Comparison of ENCODE assay signal across 26 cellular contexts in genomic region chr2:158966321-158966720, GRCh38. TPM values are rescaled to one million over a fixed set of nuclear protein-coding genes. Genes with fewer than 3 reads are reported as not detected.
DNase-seq lines count a peak whose midpoint lies in the region; ATAC-seq, FAIRE-seq and TF ChIP-seq lines count a peak whose summit lies in the region.
"Had no signal": no experiment of that assay in that cellular context is flagged by ENCODE, and none has a peak within 500 bp of the region (broad histone marks: within the 10 kb centered on the region; RNA-seq: fewer than 3 reads in every experiment).

No MANE protein-coding gene starts in this region.

- DNase-seq in H54 (ENCODE audit: insufficient read length, low spot score) (no peak), PC-3 (no peak), fibroblast of peridontal ligament (ENCODE audit: extremely low read depth) (peak; percentile 33), neuronal stem cell (ENCODE audit: low spot score) (no peak), NCI-H510A (lab: John Stamatoyannopoulos, UW) (no peak), ovary (no peak), WTC11 (ENCODE audit: low spot score) (no peak)
- DNase-seq: activated CD4-positive, alpha-beta T cell treated with anti-CD3 and anti-CD28 coated beads for 1 hour; activated CD8-positive, alpha-beta memory T cell treated with anti-CD3 and anti-CD28 coated beads for 24 hours; activated gamma-delta T cell treated with Interleukin-2 at 50 U/mL for 16 hours; activated T-cell treated with anti-CD3 and anti-CD28 coated beads, Interleukin-2, amount 50 U/mL, for 1 hour; brain microvascular endothelial cell; effector CD4-positive, alpha-beta T cell; gastrocnemius medialis; KG1; NCI-H146; NCI-H2171; NCI-H526; nucleus accumbens; small intestine had no signal

- BruUV-seq in PC-3 (replicated peaks; lab: Mats Ljungman, UMichigan), result no TSS peak

- H3K9me3 ChIP-seq in PC-3 (ENCODE audit: low read length) (no peaks in the 10 kb centered on the region), neuronal stem cell (replicated peaks in 1 of 2; ENCODE audit: control insufficient read depth in 2 of 2, insufficient read depth in 1 of 2, low read depth in 1 of 2, low read length in 2 of 2) (no peaks in the 10 kb centered on the region), ovary (no peaks in the 10 kb centered on the region)
- H3K9me3 ChIP-seq: gastrocnemius medialis, suprapubic skin had no signal

- H3K36me3 Mint-ChIP-seq in WTC11, result no peaks in the 10 kb centered on the region

- ATAC-seq in PC-3, result no peak
- no peak for ATAC-seq in WTC11
- ATAC-seq: gastrocnemius medialis had no signal

- peak; percentile 20 for FAIRE-seq in H54 (lab: Jason Lieb, UNC)
- FAIRE-seq: GM12892, H1, HTR-8/SVneo, small intestine had no signal

- H3K23ac ChIP-seq in neuronal stem cell (ENCODE audit: low read depth, low read length, poor library complexity), result no peak overlapping the region

- H3K79me1 ChIP-seq in neuronal stem cell (ENCODE audit: low read depth, low read length), result no peaks in the 10 kb centered on the region

- H3K4ac ChIP-seq in neuronal stem cell (ENCODE audit: low read length), result no peak overlapping the region

- H3K27me3 ChIP-seq in PC-3 (ENCODE audit: low read length) (no peaks in the 10 kb centered on the region), neuronal stem cell (ENCODE audit: control insufficient read depth in 3 of 3, insufficient read depth in 3 of 3, low read depth in 1 of 3, low read length in 3 of 3) (peaks cover 0 to 21% (median 8%) of the 10 kb centered on the region in 3 experiments), ovary (no peaks in the 10 kb centered on the region)
- H3K27me3 ChIP-seq: brain microvascular endothelial cell, gastrocnemius medialis, suprapubic skin had no signal

- H3K4me2 ChIP-seq in PC-3 (ENCODE audit: low read length) (no peak overlapping the region), neuronal stem cell (ENCODE audit: insufficient read depth, low read length, poor library complexity, severe bottlenecking) (no peak overlapping the region)

- POLR2A ChIA-PET in PC-3 (lab: Charles Lee; ENCODE audit: unreplicated experiment) (no interaction called here), WTC11 (lab: Charles Lee) (no interaction called here)

- H3K4me1 ChIP-seq in PC-3 (ENCODE audit: insufficient read depth, low read length) (peaks cover 17% of the 10 kb centered on the region), neuronal stem cell (ENCODE audit: control insufficient read depth in 2 of 2, insufficient read depth in 1 of 2, low read depth in 1 of 2, low read length in 2 of 2) (peaks cover 6 to 21% of the 10 kb centered on the region in 2 donors), ovary (ENCODE audit: insufficient read depth) (peaks cover 5% of the 10 kb centered on the region)

- H2BK120ac ChIP-seq in neuronal stem cell (ENCODE audit: low read depth, low read length), result no peak overlapping the region

- H2AFZ ChIP-seq in PC-3 (ENCODE audit: low read length) (0 out of 2 replicates have a peak overlapping the region, but pooled peaks have one; percentile 98), neuronal stem cell (ENCODE audit: low read length) (peak overlapping the region; percentile 92)

- TF ChIP-seq EP300 in ovary (IDR thresholded peaks at IDR 0.05), result no peak

- H3K27ac ChIP-seq in PC-3 (ENCODE audit: low read length) (no peak overlapping the region), neuronal stem cell (replicated peaks; ENCODE audit: low read length) (no peak overlapping the region), ovary (peak overlapping the region in 1 of 2 donors; percentile 94)
- H3K27ac ChIP-seq: brain microvascular endothelial cell, C4-2B, suprapubic skin had no signal

- no peaks in the 10 kb centered on the region for H3K9me2 ChIP-seq in PC-3 (replicated peaks; ENCODE audit: low read length)

- no peak overlapping the region for H4K8ac ChIP-seq in neuronal stem cell (ENCODE audit: low read depth, low read length)

- peaks cover 27% of the 10 kb centered on the region for H3K4me1 Mint-ChIP-seq in WTC11

- TF ChIP-seq CTCF in PC-3 (conservative IDR thresholded peaks at IDR 0.05; ENCODE audit: low read depth, low read length), result no peak
- no peak for TF ChIP-seq CTCF in ovary (IDR thresholded peaks at IDR 0.05)
- TF ChIP-seq CTCF in WTC11 (IDR thresholded peaks at IDR 0.05), result no peak

- no peak for TF ChIP-seq POLR2A in H54 (IDR thresholded peaks at IDR 0.05; ENCODE audit: low read depth, low read length)
- no peak for TF ChIP-seq POLR2A in ovary (IDR thresholded peaks at IDR 0.05)

- H3K36me3 ChIP-seq in PC-3 (ENCODE audit: low read depth, low read length) (no peaks in the 10 kb centered on the region), neuronal stem cell (replicated peaks in 1 of 2; ENCODE audit: control insufficient read depth in 2 of 2, insufficient read depth in 2 of 2, low read length in 2 of 2) (no peaks in the 10 kb centered on the region), ovary (no peaks in the 10 kb centered on the region)
- H3K36me3 ChIP-seq: brain microvascular endothelial cell, gastrocnemius medialis, suprapubic skin had no signal

- peaks cover 4% of the 10 kb centered on the region; the same call in 1 of the 2 replicates for H4K20me1 ChIP-seq in PC-3 (ENCODE audit: low read length)

- H3K27me3 Mint-ChIP-seq in WTC11 (ENCODE audit: low read depth), result peaks cover 42% of the 10 kb centered on the region

- peaks cover 28% of the 10 kb centered on the region for H3K79me2 ChIP-seq in PC-3 (ENCODE audit: low read length)

- intact Hi-C loops in PC-3 (cut with micrococcal nuclease), result loop anchor here (5.0 kb wide), 3 partner anchors 44 to 131 kb away; no protein-coding TSS in a partner anchor
- intact Hi-C loops in ovary (cut with DNase I), result no loop called here

- CTCF ChIA-PET in PC-3 (lab: Charles Lee) (no interaction called here), WTC11 (lab: Charles Lee) (interaction anchor here (3.2 kb wide), 1 partner anchor 152 kb away, joined by 16 read pairs; no protein-coding TSS in a partner anchor)

- no peak overlapping the region for H2BK12ac ChIP-seq in neuronal stem cell (ENCODE audit: low read length)

- H3K4me3 ChIP-seq in PC-3 (ENCODE audit: low read length), result no peak overlapping the region
- H3K4me3 ChIP-seq in neuronal stem cell (ENCODE audit: low read length in 2 of 2), result no peak overlapping the region
- no peak overlapping the region for H3K4me3 ChIP-seq in ovary
- H3K4me3 ChIP-seq: gastrocnemius medialis, lung, suprapubic skin had no signal

- H3K9ac ChIP-seq in PC-3 (ENCODE audit: low read length), result no peak overlapping the region
- no peak overlapping the region for H3K9ac ChIP-seq in neuronal stem cell (ENCODE audit: low read depth, low read length, poor library complexity)

- no peak overlapping the region for H2BK15ac ChIP-seq in neuronal stem cell (ENCODE audit: low read length)

- no peak overlapping the region for H2AK5ac ChIP-seq in neuronal stem cell (ENCODE audit: low read depth, low read length)

- H2BK5ac ChIP-seq in neuronal stem cell (ENCODE audit: low read length), result no peak overlapping the region

- peaks cover 4% of the 10 kb centered on the region for H3K9me3 Mint-ChIP-seq in WTC11

- no peak overlapping the region for H3K14ac ChIP-seq in neuronal stem cell (ENCODE audit: low read length)

- H4K91ac ChIP-seq in neuronal stem cell (ENCODE audit: low read depth, low read length, poor library complexity), result no peak overlapping the region

- H3K4me3 Mint-ChIP-seq in WTC11, result no peak overlapping the region

- H3K18ac ChIP-seq in neuronal stem cell (ENCODE audit: low read length), result no peak overlapping the region

- no peak overlapping the region for H3K27ac Mint-ChIP-seq in WTC11

- H3F3A ChIP-seq in PC-3 (ENCODE audit: low read length, unreplicated experiment), result no peaks in the 10 kb centered on the region

TF ChIP-seq in WTC11, 78 proteins besides CTCF, POLR2A, EP300 and RAD21 (continues in another document):
- TF ChIP-seq, protein P1, sequence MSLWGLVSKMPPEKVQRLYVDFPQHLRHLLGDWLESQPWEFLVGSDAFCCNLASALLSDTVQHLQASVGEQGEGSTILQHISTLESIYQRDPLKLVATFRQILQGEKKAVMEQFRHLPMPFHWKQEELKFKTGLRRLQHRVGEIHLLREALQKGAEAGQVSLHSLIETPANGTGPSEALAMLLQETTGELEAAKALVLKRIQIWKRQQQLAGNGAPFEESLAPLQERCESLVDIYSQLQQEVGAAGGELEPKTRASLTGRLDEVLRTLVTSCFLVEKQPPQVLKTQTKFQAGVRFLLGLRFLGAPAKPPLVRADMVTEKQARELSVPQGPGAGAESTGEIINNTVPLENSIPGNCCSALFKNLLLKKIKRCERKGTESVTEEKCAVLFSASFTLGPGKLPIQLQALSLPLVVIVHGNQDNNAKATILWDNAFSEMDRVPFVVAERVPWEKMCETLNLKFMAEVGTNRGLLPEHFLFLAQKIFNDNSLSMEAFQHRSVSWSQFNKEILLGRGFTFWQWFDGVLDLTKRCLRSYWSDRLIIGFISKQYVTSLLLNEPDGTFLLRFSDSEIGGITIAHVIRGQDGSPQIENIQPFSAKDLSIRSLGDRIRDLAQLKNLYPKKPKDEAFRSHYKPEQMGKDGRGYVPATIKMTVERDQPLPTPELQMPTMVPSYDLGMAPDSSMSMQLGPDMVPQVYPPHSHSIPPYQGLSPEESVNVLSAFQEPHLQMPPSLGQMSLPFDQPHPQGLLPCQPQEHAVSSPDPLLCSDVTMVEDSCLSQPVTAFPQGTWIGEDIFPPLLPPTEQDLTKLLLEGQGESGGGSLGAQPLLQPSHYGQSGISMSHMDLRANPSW (CRISPR knock-in tag; conservative IDR thresholded peaks at IDR 0.05; ENCODE audit: low read depth), result no peak
- no peak for TF ChIP-seq CBFB (CRISPR knock-in tag; IDR thresholded peaks at IDR 0.05; ENCODE audit: low read depth)
- no peak for TF ChIP-seq ZNF423 (CRISPR knock-in tag; IDR thresholded peaks at IDR 0.05)

RNA-seq across cellular contexts. Expression of gene TANC1, which starts 2.1 kb away (rescaled TPM):
- total RNA-seq in PC-3 (2014; rRNA removed), result 17.6 and 18.7 TPM in 2 replicates
- polyA plus RNA-seq in neuronal stem cell (2013, experiment 1 of 2), result 1.3 TPM
- 1.2 TPM for polyA plus RNA-seq in neuronal stem cell (2013, experiment 2 of 2)
- total RNA-seq in ovary, result 10 to 100 TPM; 23.2 to 39.2 (median 25.9) TPM
- 10 to 100 TPM; 12.2 to 17.0 TPM for polyA plus RNA-seq in ovary
- 8.5 to 11.6 TPM (median 8.7 TPM) in 3 replicates for total RNA-seq in WTC11 (2021)
